In the genomic region with DNA sequence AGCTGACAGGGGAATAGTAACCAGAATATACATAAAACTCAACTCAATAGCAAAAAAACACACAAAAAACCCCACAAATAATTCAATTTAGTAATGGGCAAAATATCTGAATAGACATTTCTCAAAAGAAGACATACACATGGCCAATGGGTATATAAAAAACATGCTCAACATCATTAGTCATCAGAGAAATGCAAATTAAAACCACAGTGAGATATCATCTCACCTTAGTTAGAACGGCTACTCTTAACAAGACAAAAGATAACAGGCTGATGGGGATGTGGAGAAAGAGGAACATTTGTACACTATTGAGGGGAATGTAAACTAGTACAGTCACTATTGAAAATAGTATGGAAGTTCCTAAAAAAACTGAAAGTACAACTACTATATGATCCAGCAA, we compare ENCODE assay signal across 28 cellular contexts.
"Had no signal": no experiment of that assay in that cellular context is flagged by ENCODE, and none has a peak within 500 bp of the region (broad histone marks: within the 10 kb centered on the region; RNA-seq: fewer than 3 reads in every experiment).

No MANE protein-coding gene starts in this region.

- H3K36me3 Mint-ChIP-seq: activated naive CD8-positive, alpha-beta T cell treated with anti-CD3 and anti-CD28 coated beads, Interleukin-2, amount 10 ng/mL, durations not matched to agents 7 days and 5 days; WTC11 had no signal

- H3K36me3 ChIP-seq: adrenal gland, cardiac muscle cell, MG63 had no signal

- H3K4me2 ChIP-seq: PC-9 had no signal

- H3K4me1 ChIP-seq: adrenal gland, body of pancreas had no signal

- H3K4me3 ChIP-seq: adrenal gland, body of pancreas, cardiac muscle cell, MG63, PC-9 had no signal

- H3K4me3 Mint-ChIP-seq: activated CD8-positive, alpha-beta T cell treated with anti-CD3 and anti-CD28 coated beads, Interleukin-2, amount 10 ng/mL, durations not matched to agents 7 days and 5 days; activated naive CD8-positive, alpha-beta T cell treated with anti-CD3 and anti-CD28 coated beads, Interleukin-2, amount 10 ng/mL, durations not matched to agents 7 days and 5 days; WTC11 had no signal

- H3K27me3 Mint-ChIP-seq: activated naive CD8-positive, alpha-beta T cell treated with anti-CD3 and anti-CD28 coated beads, Interleukin-2, amount 10 ng/mL, durations not matched to agents 7 days and 5 days had no signal

- H2AFZ ChIP-seq: PC-9 had no signal

- DNase-seq: activated CD4-positive, alpha-beta T cell treated with anti-CD3 and anti-CD28 coated beads for 48 hours; activated CD4-positive, alpha-beta T cell treated with anti-CD3 and anti-CD28 coated beads, Interleukin-2, amount 50 U/mL, for 4 hours; activated CD4-positive, CD25-positive, alpha-beta regulatory T cell treated with anti-CD3 and anti-CD28 coated beads, Interleukin-2, amount 50 U/mL, for 72 hours; activated CD8-positive, alpha-beta memory T cell treated with anti-CD3 and anti-CD28 coated beads, Interleukin-2, amount 50 U/mL, for 48 hours; activated CD8-positive, alpha-beta T cell treated with anti-CD3 and anti-CD28 coated beads, Interleukin-2, amount 10 ng/mL, durations not matched to agents 7 days and 5 days; activated naive CD4-positive, alpha-beta T cell treated with anti-CD3 and anti-CD28 coated beads, Interleukin-2, amount 50 U/mL, for 16 hours; activated naive CD8-positive, alpha-beta T cell treated with anti-CD3 and anti-CD28 coated beads, Interleukin-2, amount 10 ng/mL, durations not matched to agents 7 days and 5 days; activated T-cell treated with anti-CD3 and anti-CD28 coated beads, Interleukin-2, amount 50 U/mL, for 1 hour; adrenal gland; aorta; body of pancreas; KG1; MG63; MV-4-11; NCI-H1092 treated with DMSO at 0.1 percent for 48 hours; NCI-H1417 treated with DMSO at 0.1 percent for 48 hours; NCI-H1694; NCI-H2029; NCI-H2107; NCI-H2171 treated with DMSO at 0.1 percent for 48 hours; NCI-H345; NCI-H510A; PC-9; SIG-M5; T-helper 2 cell; T1000 had no signal

- H3K27ac Mint-ChIP-seq: activated CD8-positive, alpha-beta T cell treated with anti-CD3 and anti-CD28 coated beads, Interleukin-2, amount 10 ng/mL, durations not matched to agents 7 days and 5 days; activated naive CD8-positive, alpha-beta T cell treated with anti-CD3 and anti-CD28 coated beads, Interleukin-2, amount 10 ng/mL, durations not matched to agents 7 days and 5 days; WTC11 had no signal

- ATAC-seq: activated CD8-positive, alpha-beta T cell treated with anti-CD3 and anti-CD28 coated beads, Interleukin-2, amount 10 ng/mL, durations not matched to agents 7 days and 5 days; body of pancreas; WTC11 had no signal

- H3K27me3 ChIP-seq: adrenal gland, body of pancreas, cardiac muscle cell, MG63 had no signal

- H3K4me1 Mint-ChIP-seq: activated naive CD8-positive, alpha-beta T cell treated with anti-CD3 and anti-CD28 coated beads, Interleukin-2, amount 10 ng/mL, durations not matched to agents 7 days and 5 days; WTC11 had no signal

- H3K9me3 ChIP-seq: adrenal gland, body of pancreas, MG63 had no signal

- H3K9me3 Mint-ChIP-seq: activated naive CD8-positive, alpha-beta T cell treated with anti-CD3 and anti-CD28 coated beads, Interleukin-2, amount 10 ng/mL, durations not matched to agents 7 days and 5 days; WTC11 had no signal

- H3K27ac ChIP-seq: adrenal gland, body of pancreas, cardiac muscle cell, PC-9 had no signal
